8 cellular contexts compared by ENCODE assay signal in genomic region chr19:4124638-4125037, GRCh38. TPM values are rescaled to one million over a fixed set of nuclear protein-coding genes. Genes with fewer than 3 reads are reported as not detected.
DNase-seq lines count a peak whose midpoint lies in the region; ATAC-seq and TF ChIP-seq lines count a peak whose summit lies in the region.

No MANE protein-coding gene starts in this region.

- H3K27me3 Mint-ChIP-seq in Calu3 (ENCODE audit: unreplicated experiment) = no peaks in the 10 kb centered on the region

- H3K27me3 ChIP-seq in ectodermal cell (ENCODE audit: control insufficient read depth, insufficient read depth, low read length, poor library complexity, severe bottlenecking) = no peaks in the 10 kb centered on the region
- no peaks in the 10 kb centered on the region for H3K27me3 ChIP-seq in osteoblast (ENCODE audit: insufficient read depth, low read length)

- H3K4me2 ChIP-seq in osteoblast (ENCODE audit: insufficient read depth, low read length) = peak overlapping the region; percentile 91

- intact Hi-C loops in Calu3 (cut with micrococcal nuclease; ENCODE audit: unreplicated experiment) = no loop called here

- H3K4me1 ChIP-seq in ectodermal cell (ENCODE audit: control insufficient read depth, insufficient read depth, low read length) (no peaks in the 10 kb centered on the region), osteoblast (ENCODE audit: insufficient read depth, low read length) (peaks cover 22% of the 10 kb centered on the region)

- no peak for DNase-seq in Calu3
- DNase-seq in NCI-H69 (lab: John Stamatoyannopoulos, UW) = peak; percentile 18
- DNase-seq in osteoblast (ENCODE audit: insufficient read length, low spot score, missing footprints) = no peak
- no peak for DNase-seq in C1 segment of cervical spinal cord (lab: John Stamatoyannopoulos, UW)
- no peak for DNase-seq in AG08396 (ENCODE audit: low spot score)
- DNase-seq in NCI-H2029 (lab: John Stamatoyannopoulos, UW) = no peak

- ATAC-seq in GM19452 (IDR thresholded peaks at IDR 0.05; ENCODE audit: unreplicated experiment) = no peak

- no peak overlapping the region for H3K27ac Mint-ChIP-seq in Calu3 (ENCODE audit: unreplicated experiment)

- no peak overlapping the region for H3K27ac ChIP-seq in ectodermal cell (ENCODE audit: insufficient read depth, low read depth, low read length, poor library complexity, severe bottlenecking)
- H3K27ac ChIP-seq in osteoblast (ENCODE audit: low read depth, low read length) = no peak overlapping the region

- peak overlapping the region; percentile 75 for H3K4me3 ChIP-seq in ectodermal cell (ENCODE audit: insufficient read depth, low read depth, low read length)
- peak overlapping the region; percentile 70 for H3K4me3 ChIP-seq in osteoblast (ENCODE audit: insufficient read depth, low read length)

- H3K79me2 ChIP-seq in osteoblast (ENCODE audit: insufficient read depth, low read length) = peaks cover 35% of the 10 kb centered on the region

- H3K4me1 Mint-ChIP-seq in Calu3 (ENCODE audit: low read depth, unreplicated experiment) = peaks cover 21% of the 10 kb centered on the region

- H3K9me3 Mint-ChIP-seq in Calu3 (ENCODE audit: low read depth, unreplicated experiment) = no peaks in the 10 kb centered on the region

- peaks cover 15% of the 10 kb centered on the region for H3K36me3 Mint-ChIP-seq in Calu3 (ENCODE audit: insufficient read depth, unreplicated experiment)

- BruUV-seq in Calu3 (replicated peaks; lab: Mats Ljungman, UMichigan) = no TSS peak

- WGBS in ectodermal cell, 2 experiments = 49 to 53% methylated on average over 8 of the region's 8 CpGs

- TF ChIP-seq CTCF in Calu3 (IDR thresholded peaks at IDR 0.05; ENCODE audit: unreplicated experiment) (no peak), osteoblast (IDR thresholded peaks at IDR 0.05; ENCODE audit: extremely low read depth, low read depth, low read length) (no peak)

- H3K9me3 ChIP-seq in ectodermal cell (ENCODE audit: control insufficient read depth, low read length) (no peaks in the 10 kb centered on the region), osteoblast (ENCODE audit: low read depth, low read length) (no peaks in the 10 kb centered on the region)

- H2AFZ ChIP-seq in osteoblast (ENCODE audit: low read length) = peak overlapping the region; percentile 97

- CTCF ChIA-PET in Calu3 (lab: Charles Lee) = interaction anchor here (0.7 kb wide), 1 partner anchor 95 kb away, joined by 3 read pairs; no protein-coding TSS in a partner anchor

- H4K20me1 ChIP-seq in osteoblast (ENCODE audit: insufficient read depth, low read length) = peaks cover 26% of the 10 kb centered on the region

- peak overlapping the region; percentile 91 for H3K4me3 Mint-ChIP-seq in Calu3 (ENCODE audit: low read depth, unreplicated experiment)

- H3K36me3 ChIP-seq in ectodermal cell (ENCODE audit: control insufficient read depth, insufficient read depth, low read length) = no peaks in the 10 kb centered on the region
- H3K36me3 ChIP-seq in osteoblast (ENCODE audit: insufficient read depth, low read length) = peaks cover 8% of the 10 kb centered on the region

RNA-seq across cellular contexts. Expression of gene MAP2K2, which starts 0.7 kb away (rescaled TPM):
- 113 and 114 TPM in 2 replicates for total RNA-seq in Calu3 (2022)
- 202 TPM for polyA plus RNA-seq in ectodermal cell (2013, experiment 1 of 4)
- polyA plus RNA-seq in ectodermal cell (2013, experiment 2 of 4) = 207 TPM
- 161 TPM for polyA plus RNA-seq in ectodermal cell (2013, experiment 3 of 4)
- 157 TPM for polyA plus RNA-seq in ectodermal cell (2013, experiment 4 of 4)
- total RNA-seq in osteoblast = 221 and 233 TPM in 2 replicates

RNA-seq across cellular contexts. Expression of gene CREB3L3, which starts 28.8 kb away (rescaled TPM):
- total RNA-seq in Calu3 (2022) (0.14 and 0.44 TPM in 2 replicates), osteoblast (not detected in 2 replicates)
- 0.39 TPM for polyA plus RNA-seq in ectodermal cell (2013, experiment 1 of 4)
- polyA plus RNA-seq in ectodermal cell (2013, experiment 2 of 4) = 0.37 TPM
- 0.37 TPM for polyA plus RNA-seq in ectodermal cell (2013, experiment 3 of 4)
- polyA plus RNA-seq in ectodermal cell (2013, experiment 4 of 4) = 0.45 TPM

RNA-seq across cellular contexts. Expression of gene SIRT6, which starts 57.7 kb away (rescaled TPM):
- 22.9 and 26.6 TPM in 2 replicates for total RNA-seq in Calu3 (2022)
- polyA plus RNA-seq in ectodermal cell (2013, experiment 1 of 4) = 26.0 TPM
- 26.6 TPM for polyA plus RNA-seq in ectodermal cell (2013, experiment 2 of 4)
- 22.0 TPM for polyA plus RNA-seq in ectodermal cell (2013, experiment 3 of 4)
- polyA plus RNA-seq in ectodermal cell (2013, experiment 4 of 4) = 22.5 TPM
- 8.3 and 16.3 TPM in 2 replicates for total RNA-seq in osteoblast

RNA-seq across cellular contexts. Expression of gene ANKRD24, which starts 57.9 kb away (rescaled TPM):
- 0.76 and 1.4 TPM in 2 replicates for total RNA-seq in Calu3 (2022)
- 4.7 TPM for polyA plus RNA-seq in ectodermal cell (2013, experiment 1 of 4)
- 5.3 TPM for polyA plus RNA-seq in ectodermal cell (2013, experiment 2 of 4)
- 4.6 TPM for polyA plus RNA-seq in ectodermal cell (2013, experiment 3 of 4)
- polyA plus RNA-seq in ectodermal cell (2013, experiment 4 of 4) = 4.2 TPM
- 0.29 and 0.72 TPM in 2 replicates for total RNA-seq in osteoblast

RNA-seq across cellular contexts. Expression of gene ZBTB7A, which starts 57.9 kb away (rescaled TPM):
- total RNA-seq in Calu3 (2022) (38.0 and 44.7 TPM in 2 replicates), osteoblast (38.6 and 42.7 TPM in 2 replicates)
- 8.4 TPM for polyA plus RNA-seq in ectodermal cell (2013, experiment 1 of 4)
- 7.6 TPM for polyA plus RNA-seq in ectodermal cell (2013, experiment 2 of 4)
- 7.8 TPM for polyA plus RNA-seq in ectodermal cell (2013, experiment 3 of 4)
- polyA plus RNA-seq in ectodermal cell (2013, experiment 4 of 4) = 8.3 TPM
